Comparison of ENCODE assay signal across 8 cellular contexts in the genomic region with DNA sequence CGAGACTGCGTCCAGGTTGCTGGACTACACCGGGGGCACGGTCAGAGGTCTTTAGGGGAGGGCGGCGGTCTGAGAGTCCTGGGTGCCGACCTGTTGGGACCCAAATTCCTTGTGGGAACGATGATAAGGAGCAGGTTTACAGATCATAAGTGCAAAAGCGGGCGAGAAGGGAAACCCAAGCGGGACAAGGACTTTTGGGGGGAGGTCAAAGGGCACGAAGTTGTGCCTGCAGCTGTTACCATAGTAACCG. TPM values are rescaled to one million over a fixed set of nuclear protein-coding genes. Genes with fewer than 3 reads are reported as not detected.
DNase-seq lines count a peak whose midpoint lies in the region; ATAC-seq and TF ChIP-seq lines count a peak whose summit lies in the region.

No MANE protein-coding gene starts in this region.

- no peak; the same call in 1 of the 2 replicates for TF ChIP-seq EP300 in Ishikawa (IDR thresholded peaks at IDR 0.05; ENCODE audit: borderline replicate concordance)

- H4K20me1 ChIP-seq in BLaER1 treated with 17β-estradiol and CSF1 and Interleukin-3, amounts not matched to agents 10 nM and 100 nM: peaks cover 0 to 49% (median 18%) of the 10 kb centered on the region in 11 experiments; a peak in 13 of 22 replicates

- intact Hi-C loops in spleen (cut with DNase I; ENCODE audit: low total_unique reads): no loop called here

- 0 to 3% (median 1%) methylated on average over 13 of the region's 13 CpGs for WGBS in spleen, 5 donors

- H3K27ac ChIP-seq in BLaER1 treated with 17β-estradiol and CSF1 and Interleukin-3, amounts not matched to agents 10 nM and 100 nM: peak overlapping the region; percentile 89 to 97 (median 95)
- H3K27ac ChIP-seq in right atrium auricular region: peak overlapping the region; percentile 99
- H3K27ac ChIP-seq in spleen: peak overlapping the region; percentile 98 to 100 (median 99)

- peaks cover 27 to 38% (median 33%) of the 10 kb centered on the region in 10 experiments for H3K4me1 ChIP-seq in BLaER1 treated with 17β-estradiol and CSF1 and Interleukin-3, amounts not matched to agents 10 nM and 100 nM
- H3K4me1 ChIP-seq in right atrium auricular region (peaks cover 0 to 22% of the 10 kb centered on the region in 2 donors), spleen (peaks cover 21 to 54% (median 35%) of the 10 kb centered on the region in 6 donors)

- no peak for TF ChIP-seq RAD21 in Ishikawa (IDR thresholded peaks at IDR 0.05; ENCODE audit: low read depth)

- H3K4me3 ChIP-seq in BLaER1 treated with 17β-estradiol and CSF1 and Interleukin-3, amounts not matched to agents 10 nM and 100 nM: peak overlapping the region; percentile 78 to 94 (median 90)
- H3K4me3 ChIP-seq in right atrium auricular region (peak overlapping the region; percentile 75 to 88), spleen (peak overlapping the region; percentile 77 to 98 (median 90))

- peak overlapping the region; percentile 81 to 100 (median 96) for H3K4me2 ChIP-seq in BLaER1 treated with 17β-estradiol and CSF1 and Interleukin-3, amounts not matched to agents 10 nM and 100 nM

- peak; percentile 87 for DNase-seq in activated naive CD4-positive, alpha-beta T cell treated with Interleukin-2 at 50 U/mL for 16 hours
- peak; percentile 93 for DNase-seq in right atrium auricular region (ENCODE audit: low spot score)
- peak; percentile 96 for DNase-seq in spleen
- DNase-seq in DMS79 treated with DMSO at 0.1 percent for 48 hours (lab: John Stamatoyannopoulos, UW): no peak
- no peak for DNase-seq in NCI-H774 (lab: John Stamatoyannopoulos, UW)

- H3K36me3 ChIP-seq in BLaER1 treated with 17β-estradiol and CSF1 and Interleukin-3, amounts not matched to agents 10 nM and 100 nM: peaks cover 35 to 64% (median 53%) of the 10 kb centered on the region in 11 experiments
- peaks cover 27% of the 10 kb centered on the region for H3K36me3 ChIP-seq in right atrium auricular region
- peaks cover 0 to 53% (median 28%) of the 10 kb centered on the region in 6 donors for H3K36me3 ChIP-seq in spleen

- TF ChIP-seq CTCF in right atrium auricular region (IDR thresholded peaks at IDR 0.05) (no peak), spleen (IDR thresholded peaks at IDR 0.05 in 8 of 11, conservative IDR thresholded peaks at IDR 0.05 in 3 of 11) (peak in 1 of 11 experiments; percentile 6)

- H3K27me3 ChIP-seq in BLaER1 treated with 17β-estradiol and CSF1 and Interleukin-3, amounts not matched to agents 10 nM and 100 nM: no peaks in the 10 kb centered on the region
- no peaks in the 10 kb centered on the region for H3K27me3 ChIP-seq in right atrium auricular region
- H3K27me3 ChIP-seq in spleen (replicated peaks in 1 of 7): no peaks in the 10 kb centered on the region

- no peaks in the 10 kb centered on the region for H3K9me3 ChIP-seq in BLaER1 treated with 17β-estradiol and CSF1 and Interleukin-3, amounts not matched to agents 10 nM and 100 nM (replicated peaks in 1 of 11)
- no peaks in the 10 kb centered on the region for H3K9me3 ChIP-seq in right atrium auricular region
- H3K9me3 ChIP-seq in spleen: no peaks in the 10 kb centered on the region

- no peak for ATAC-seq in GM19395 (IDR thresholded peaks at IDR 0.05; ENCODE audit: unreplicated experiment)

- peak overlapping the region; percentile 86 to 95 (median 92) for H3K9ac ChIP-seq in BLaER1 treated with 17β-estradiol and CSF1 and Interleukin-3, amounts not matched to agents 10 nM and 100 nM

- TF ChIP-seq POLR2A in spleen (IDR thresholded peaks at IDR 0.05): no peak

TF ChIP-seq in Ishikawa, 13 proteins besides CTCF, POLR2A, EP300 and RAD21:
- TF ChIP-seq, protein P1, sequence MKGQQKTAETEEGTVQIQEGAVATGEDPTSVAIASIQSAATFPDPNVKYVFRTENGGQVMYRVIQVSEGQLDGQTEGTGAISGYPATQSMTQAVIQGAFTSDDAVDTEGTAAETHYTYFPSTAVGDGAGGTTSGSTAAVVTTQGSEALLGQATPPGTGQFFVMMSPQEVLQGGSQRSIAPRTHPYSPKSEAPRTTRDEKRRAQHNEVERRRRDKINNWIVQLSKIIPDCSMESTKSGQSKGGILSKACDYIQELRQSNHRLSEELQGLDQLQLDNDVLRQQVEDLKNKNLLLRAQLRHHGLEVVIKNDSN (IDR thresholded peaks at IDR 0.05): no peak
- no peak for TF ChIP-seq YY1 (IDR thresholded peaks at IDR 0.05; ENCODE audit: low read depth)
- no peak for TF ChIP-seq TCF12 (IDR thresholded peaks at IDR 0.05; ENCODE audit: low read depth)
- TF ChIP-seq EGR1 (IDR thresholded peaks at IDR 0.05): no peak
- TF ChIP-seq TEAD4 (IDR thresholded peaks at IDR 0.05): no peak
- no peak for TF ChIP-seq FOXM1 (IDR thresholded peaks at IDR 0.05; ENCODE audit: borderline replicate concordance, low read depth)
- 0 out of 2 replicates have a peak, but pooled peaks have one; percentile 6 for TF ChIP-seq NFIC (IDR thresholded peaks at IDR 0.05)
- TF ChIP-seq CREB1 (IDR thresholded peaks at IDR 0.05; ENCODE audit: low read depth): no peak
TF ChIP-seq in Ishikawa: peak in this region for 1.

RNA-seq across cellular contexts. Expression of a gene that starts 0.3 kb away (rescaled TPM):
- total RNA-seq in right atrium auricular region: 10 to 100 TPM in 1 of 2 donors, 1 to 10 TPM in 1; 7.9 to 16.4 TPM
- 10 to 100 TPM; 28.0 to 84.6 (median 56.7) TPM for total RNA-seq in spleen
- 10 to 100 TPM; 40.3 to 55.6 (median 45.6) TPM for polyA plus RNA-seq in spleen

RNA-seq across cellular contexts. Expression of a gene that starts 0.5 kb away (rescaled TPM):
- total RNA-seq in right atrium auricular region (1 to 10 TPM; 2.3 to 3.7 TPM), spleen (10 to 100 TPM in 6 of 7 donors, 1 to 10 TPM in 1; 8.1 to 19.6 (median 12.9) TPM)
- polyA plus RNA-seq in spleen: 10 to 100 TPM; 11.5 to 15.6 (median 12.9) TPM

RNA-seq across cellular contexts. Expression of a gene that starts 14.6 kb away (rescaled TPM):
- 10 to 100 TPM; 33.9 to 41.3 TPM for total RNA-seq in right atrium auricular region
- 10 to 100 TPM; 30.7 to 53.5 (median 34.5) TPM for total RNA-seq in spleen
- 10 to 100 TPM; 12.8 to 27.7 (median 14.5) TPM for polyA plus RNA-seq in spleen

Comparison
In these comparisons a context has a peak if more than half of its experiments do, and no peak if none do; other contexts are left out.
1. DNase-seq: peak in activated naive CD4-positive, alpha-beta T cell treated with Interleukin-2 at 50 U/mL for 16 hours (single experiment), right atrium auricular region (single experiment) and spleen (single experiment); none in DMS79 treated with DMSO at 0.1 percent for 48 hours (single experiment) and NCI-H774 (single experiment).
2. Peak in every context shown above with its lines, with median percentiles within 50 percentile points of each other: H3K27ac ChIP-seq and H3K4me3 ChIP-seq.